Comparison of ENCODE assay signal across 8 cellular contexts in the genomic region with DNA sequence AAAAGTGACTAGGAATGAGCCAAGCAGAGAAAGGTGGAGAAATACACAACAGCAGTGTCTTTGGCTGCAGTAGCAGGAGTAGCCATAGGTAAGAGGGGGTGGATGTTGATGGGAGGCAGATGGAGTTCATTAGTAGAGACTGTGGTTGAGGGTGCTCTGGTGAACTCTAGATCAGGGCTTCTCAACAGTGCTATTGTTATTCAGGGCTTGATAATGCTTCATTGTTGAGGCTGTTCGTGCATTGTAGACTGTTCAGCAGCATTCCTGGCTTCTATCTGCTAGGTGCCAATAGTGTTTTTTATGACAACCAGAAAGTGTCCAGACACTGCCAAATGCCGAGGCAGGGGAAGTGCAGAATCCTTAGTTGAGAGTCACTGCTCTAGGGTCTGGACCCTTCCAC. TPM values are rescaled to one million over a fixed set of nuclear protein-coding genes. Genes with fewer than 3 reads are reported as not detected.
DNase-seq lines count a peak whose midpoint lies in the region; ATAC-seq and TF ChIP-seq lines count a peak whose summit lies in the region.

No MANE protein-coding gene starts in this region.

- H3K9ac ChIP-seq in BLaER1 = peak overlapping the region; percentile 95

- intact Hi-C loops in dorsolateral prefrontal cortex (cut with DNase I) = loop anchor here in 1 of 2 donors (5.0 to 10.0 kb wide), 3 partner anchors 75 to 668 kb away; a partner anchor contains a TSS

- H3K4me3 Mint-ChIP-seq in nephron progenitor cell = peak overlapping the region; percentile 95

- no peaks in the 10 kb centered on the region for H3K27me3 Mint-ChIP-seq in nephron progenitor cell (ENCODE audit: low read depth, poor library complexity)

- H3K27ac ChIP-seq in BLaER1 = 0 out of 2 replicates have a peak overlapping the region, but pooled peaks have one; percentile 15
- H3K27ac ChIP-seq in dorsolateral prefrontal cortex = peak overlapping the region; percentile 20 to 100 (median 97)

- DNase-seq in M059J (ENCODE audit: low read depth) = peak; percentile 12
- DNase-seq in dorsolateral prefrontal cortex = no peak
- DNase-seq in nephron progenitor cell = no peak
- no peak for DNase-seq in D341Med (ENCODE audit: low spot score)
- no peak for DNase-seq in NCI-H1048 (lab: John Stamatoyannopoulos, UW)

- H3K9me3 Mint-ChIP-seq in nephron progenitor cell = no peaks in the 10 kb centered on the region

- peaks cover 84% of the 10 kb centered on the region for H4K20me1 ChIP-seq in BLaER1

- ATAC-seq in GM19467 (IDR thresholded peaks at IDR 0.05; ENCODE audit: unreplicated experiment) = no peak
- ATAC-seq in GM21528 (IDR thresholded peaks at IDR 0.05; ENCODE audit: low FRiP score, unreplicated experiment) = no peak

- TF ChIP-seq CTCF in dorsolateral prefrontal cortex (IDR thresholded peaks at IDR 0.05 in 54 of 56, conservative IDR thresholded peaks at IDR 0.05 in 2 of 56; ENCODE audit: low read depth in 1 of 56, partially characterized antibody in 56 of 56) (no peak), nephron progenitor cell (IDR thresholded peaks at IDR 0.05) (no peak)

- peak overlapping the region; percentile 84 for H3K4me2 ChIP-seq in BLaER1

- H3K36me3 ChIP-seq in BLaER1 = peaks cover 57% of the 10 kb centered on the region

- peak overlapping the region; percentile 10 for H3K27ac Mint-ChIP-seq in nephron progenitor cell

- peaks cover 72% of the 10 kb centered on the region for H3K4me1 ChIP-seq in BLaER1

- no peaks in the 10 kb centered on the region for H3K9me3 ChIP-seq in BLaER1

- peaks cover 67% of the 10 kb centered on the region for H3K4me1 Mint-ChIP-seq in nephron progenitor cell

- no peaks in the 10 kb centered on the region for H3K27me3 ChIP-seq in BLaER1
- H3K27me3 ChIP-seq in dorsolateral prefrontal cortex = no peaks in the 10 kb centered on the region

- H3K36me3 Mint-ChIP-seq in nephron progenitor cell (ENCODE audit: low read depth) = peaks cover 51% of the 10 kb centered on the region

- H3K4me3 ChIP-seq in BLaER1 = peak overlapping the region; percentile 86
- peak overlapping the region; percentile 64 to 99 (median 93) for H3K4me3 ChIP-seq in dorsolateral prefrontal cortex

RNA-seq across cellular contexts. Expression of a gene that starts 3.6 kb away (rescaled TPM):
- total RNA-seq in M059J (2014; rRNA removed; shearing (Covaris generic)) = 94.3 and 141 TPM in 2 replicates
- 100 to 1,000 TPM in 119 of 120 experiments, 10 to 100 TPM in 1; 99.8 to 173 (median 120) TPM for total RNA-seq in dorsolateral prefrontal cortex

RNA-seq across cellular contexts. Expression of a gene that starts 38.2 kb away (rescaled TPM):
- total RNA-seq in M059J (2014; rRNA removed; shearing (Covaris generic)) = 24.3 and 38.0 TPM in 2 replicates
- total RNA-seq in dorsolateral prefrontal cortex = 100 to 1,000 TPM in 8 of 120 experiments, 10 to 100 TPM in 112; 30.0 to 174 (median 53.4) TPM
